3 cellular contexts compared by ENCODE assay signal in genomic region chr7:119266790-119267189, GRCh38.
DNase-seq lines count a peak whose midpoint lies in the region; ATAC-seq and TF ChIP-seq lines count a peak whose summit lies in the region.
"Not testable (repeated sequence)": the region's sequence is repeated elsewhere in the genome, so short reads cannot be mapped to it uniquely, and the experiment has no call there.

No MANE protein-coding gene starts in this region.

- DNase-seq in left lobe of liver (ENCODE audit: low spot score) = peak; percentile 60
- DNase-seq in right lobe of liver = peak in 2 of 3 donors; percentile 11 to 62

- not testable (repeated sequence) for H3K36me3 ChIP-seq in liver (ENCODE audit: control insufficient read depth in 4 of 4, insufficient read depth in 3 of 4, low read depth in 1 of 4, low read length in 3 of 4); right lobe of liver

- not testable (repeated sequence) for H3K4me3 ChIP-seq in liver (ENCODE audit: low read depth in 1 of 3, low read length in 3 of 3); right lobe of liver

- not testable (repeated sequence) for TF ChIP-seq CTCF in liver (IDR thresholded peaks at IDR 0.05; ENCODE audit: low read depth, low read length, missing input control); right lobe of liver (IDR thresholded peaks at IDR 0.05)

- TF ChIP-seq POLR2A in right lobe of liver (IDR thresholded peaks at IDR 0.05) = not testable (repeated sequence)

- H3K9me3 ChIP-seq in liver (ENCODE audit: control insufficient read depth in 4 of 4, low read length in 3 of 4); right lobe of liver: not testable (repeated sequence)

- not testable (repeated sequence) for H3K27ac ChIP-seq in liver (ENCODE audit: low read depth in 1 of 2, low read length in 2 of 2)
- peak overlapping the region in 1 of 3 donors; percentile 44 for H3K27ac ChIP-seq in right lobe of liver

- peak; percentile 56 to 65 for TF ChIP-seq RAD21 in liver (IDR thresholded peaks at IDR 0.05)

- H3K27me3 ChIP-seq in liver (ENCODE audit: control insufficient read depth in 4 of 4, insufficient read depth in 4 of 4, low read length in 3 of 4); right lobe of liver: not testable (repeated sequence)

- H3K4me1 ChIP-seq in liver (ENCODE audit: control insufficient read depth in 4 of 4, insufficient read depth in 4 of 4, low read length in 3 of 4) (peaks cover 2 to 21% (median 10%) of the 10 kb centered on the region in 4 donors), right lobe of liver (peaks cover 0 to 16% (median 0%) of the 10 kb centered on the region in 4 donors)

- intact Hi-C loops in right lobe of liver (cut with DNase I) = not testable (repeated sequence)

- ATAC-seq in left lobe of liver (peak; percentile 74), right lobe of liver (peak; percentile 71 to 82 (median 78))

- H3K9ac ChIP-seq in liver (ENCODE audit: low read depth in 1 of 2, low read length in 2 of 2) = not testable (repeated sequence)

- 47% methylated on average over 2 of the region's 2 CpGs for WGBS in liver
- 37% methylated on average over 2 of the region's 2 CpGs for WGBS in right lobe of liver (ENCODE audit: insufficient coverage, low coverage, low lambda C conversion rate, missing lambda C conversion rate)

TF ChIP-seq in liver, 16 proteins besides CTCF, POLR2A, EP300 and RAD21:
- peak; percentile 67 for TF ChIP-seq NR2F2 (IDR thresholded peaks at IDR 0.05)
- TF ChIP-seq MAX (IDR thresholded peaks at IDR 0.05) = peak; percentile 75
- TF ChIP-seq SP1 (IDR thresholded peaks at IDR 0.05) = peak; percentile 92
- TF ChIP-seq ZBTB33 (IDR thresholded peaks at IDR 0.05) = peak; percentile 58
- TF ChIP-seq JUND (IDR thresholded peaks at IDR 0.05) = peak; percentile 47 to 86
- peak; percentile 90 to 92 for TF ChIP-seq RXRA (IDR thresholded peaks at IDR 0.05)
- TF ChIP-seq EGR1 (IDR thresholded peaks at IDR 0.05; ENCODE audit: low read depth in 2 of 2) = peak in 1 of 2 donors; percentile 18
- TF ChIP-seq REST (IDR thresholded peaks at IDR 0.05) = peak; percentile 41
- peak; percentile 92 for TF ChIP-seq HNF4G (IDR thresholded peaks at IDR 0.05)
- peak; percentile 99 for TF ChIP-seq HNF4A (conservative IDR thresholded peaks at IDR 0.05)
- peak; percentile 37 for TF ChIP-seq FOXA2 (IDR thresholded peaks at IDR 0.05)
- peak; percentile 70 for TF ChIP-seq YY1 (IDR thresholded peaks at IDR 0.05)
- TF ChIP-seq FOXA1 (IDR thresholded peaks at IDR 0.05) = peak; percentile 47
